24 cellular contexts compared by ENCODE assay signal in genomic region chr1:1312450-1313314, GRCh38. TPM values are rescaled to one million over a fixed set of nuclear protein-coding genes. Genes with fewer than 3 reads are reported as not detected.
DNase-seq lines count a peak whose midpoint lies in the region; ATAC-seq, FAIRE-seq and TF ChIP-seq lines count a peak whose summit lies in the region.
"Had no signal": no experiment of that assay in that cellular context is flagged by ENCODE, and none has a peak within 500 bp of the region (broad histone marks: within the 10 kb centered on the region; RNA-seq: fewer than 3 reads in every experiment).

No MANE protein-coding gene starts in this region.

- no peak overlapping the region for H3K4me2 ChIP-seq in HepG2 (ENCODE audit: low read depth, low read length)
- no peak overlapping the region for H3K4me2 ChIP-seq in HCT116 (ENCODE audit: low read length)
- no peak overlapping the region for H3K4me2 ChIP-seq in hepatocyte

- TF ChIP-seq RAD21 in HepG2 (CRISPR knock-in tag; IDR thresholded peaks at IDR 0.05), result no peak
- no peak for TF ChIP-seq RAD21 in HCT116 (IDR thresholded peaks at IDR 0.05; ENCODE audit: low read depth)

- H3K27ac Mint-ChIP-seq in WTC11, result no peak overlapping the region; the same call in 1 of the 2 replicates
- peak overlapping the region; percentile 64 for H3K27ac Mint-ChIP-seq in stimulated activated effector memory CD8-positive, alpha-beta T cell treated with anti-CD3 and anti-CD28 coated beads, Interleukin-12 subunit alpha, Interleukin-12 subunit beta, amount 100 ng/mL, for 72 hours
- H3K27ac Mint-ChIP-seq: B cell, CD14-positive monocyte had no signal

- ATAC-seq in HepG2, result no peak
- no peak for ATAC-seq in right lobe of liver
- ATAC-seq in HCT116, result no peak
- ATAC-seq in WTC11, result no peak
- no peak for ATAC-seq in stimulated activated effector memory CD8-positive, alpha-beta T cell treated with anti-CD3 and anti-CD28 coated beads, Interleukin-12 subunit alpha, Interleukin-12 subunit beta, amount 100 ng/mL, for 72 hours
- no peak for ATAC-seq in GM18868 (IDR thresholded peaks at IDR 0.05; ENCODE audit: unreplicated experiment)
- ATAC-seq: Right ventricle myocardium inferior had no signal

- no peaks in the 10 kb centered on the region for H3K9me2 ChIP-seq in HCT116 (ENCODE audit: insufficient read depth)
- H3K9me2 ChIP-seq in hepatocyte (replicated peaks; ENCODE audit: insufficient read depth), result no peaks in the 10 kb centered on the region

- in situ Hi-C loops in HepG2 (cut with HindIII; ENCODE audit: extremely low pct_ligation_motif_present, low pct_unique_long_range_greater_than_20kb), result no loop called here

- TF ChIP-seq EP300 in HepG2 (IDR thresholded peaks at IDR 0.05; ENCODE audit: low read depth in 2 of 2, low read length in 2 of 2) (no peak), HepG2 (CRISPR knock-in tag; IDR thresholded peaks at IDR 0.05; ENCODE audit: borderline replicate concordance) (no peak)

- H3K9ac ChIP-seq in HepG2 (ENCODE audit: insufficient read depth, low read depth, low read length) (no peak overlapping the region), HCT116 (ENCODE audit: low read length) (no peak overlapping the region)
- H3K9ac ChIP-seq: GM23248 had no signal

- no peaks in the 10 kb centered on the region for H3K9me3 Mint-ChIP-seq in WTC11
- H3K9me3 Mint-ChIP-seq in stimulated activated effector memory CD8-positive, alpha-beta T cell treated with anti-CD3 and anti-CD28 coated beads, Interleukin-12 subunit alpha, Interleukin-12 subunit beta, amount 100 ng/mL, for 72 hours, result no peaks in the 10 kb centered on the region
- H3K9me3 Mint-ChIP-seq: CD14-positive monocyte had no signal

- H3K4me1 ChIP-seq in HepG2 (ENCODE audit: insufficient read depth, low read length) (peaks cover 20% of the 10 kb centered on the region), right lobe of liver (peaks cover 0 to 9% (median 3%) of the 10 kb centered on the region in 4 donors), HCT116 (ENCODE audit: control insufficient read depth in 1 of 2, insufficient read depth in 2 of 2, low read length in 2 of 2) (peaks cover 11 to 32% of the 10 kb centered on the region in 2 experiments), hepatocyte (ENCODE audit: insufficient read depth) (peaks cover 12% of the 10 kb centered on the region)
- H3K4me1 ChIP-seq in effector memory CD4-positive, alpha-beta T cell (ENCODE audit: control insufficient read depth, insufficient read depth, low read length, poor library complexity, severe bottlenecking), result peaks cover 7% of the 10 kb centered on the region

- no peak for DNase-seq in HepG2 (ENCODE audit: low spot score)
- DNase-seq in right lobe of liver, result no peak
- no peak for DNase-seq in HCT116 (ENCODE audit: low read depth, low spot score)
- DNase-seq in WTC11 (ENCODE audit: low spot score), result no peak
- no peak for DNase-seq in stimulated activated effector memory CD8-positive, alpha-beta T cell treated with anti-CD3 and anti-CD28 coated beads, Interleukin-12 subunit alpha, Interleukin-12 subunit beta, amount 100 ng/mL, for 72 hours (ENCODE audit: low spot score in 2 of 2)
- DNase-seq in effector memory CD4-positive, alpha-beta T cell, result no peak
- DNase-seq in hepatocyte (ENCODE audit: low spot score), result no peak
- DNase-seq: DMS 273 treated with DMSO at 0.1 percent for 48 hours, DMS79 treated with DMSO at 0.1 percent for 48 hours, GM23248, HCEC 1CT, NCI-H1694, NCI-H2081 treated with DMSO at 0.1 percent for 48 hours, NCI-H2171 treated with DMSO at 0.1 percent for 48 hours, NCI-H524 treated with DMSO at 0.1 percent for 48 hours, NCI-H82 had no signal

- peaks cover 16% of the 10 kb centered on the region for H3K36me3 Mint-ChIP-seq in WTC11
- peaks cover 69% of the 10 kb centered on the region for H3K36me3 Mint-ChIP-seq in stimulated activated effector memory CD8-positive, alpha-beta T cell treated with anti-CD3 and anti-CD28 coated beads, Interleukin-12 subunit alpha, Interleukin-12 subunit beta, amount 100 ng/mL, for 72 hours

- H3K4me3 ChIP-seq in HepG2 (replicated peaks in 1 of 3; ENCODE audit: insufficient read depth in 1 of 3, low read depth in 2 of 3, low read length in 3 of 3), result no peak overlapping the region
- no peak overlapping the region for H3K4me3 ChIP-seq in right lobe of liver
- H3K4me3 ChIP-seq in HCT116 (replicated peaks in 1 of 2; ENCODE audit: low read depth in 1 of 2, low read length in 2 of 2), result no peak overlapping the region
- H3K4me3 ChIP-seq in effector memory CD4-positive, alpha-beta T cell (ENCODE audit: insufficient read depth, low read depth, low read length, poor library complexity, severe bottlenecking), result no peak overlapping the region
- H3K4me3 ChIP-seq in hepatocyte, result no peak overlapping the region
- H3K4me3 ChIP-seq: GM23248, SJSA1 had no signal

- FAIRE-seq in HepG2 (lab: Jason Lieb, UNC), result no peak
- FAIRE-seq: A204.1, RCC 7860 had no signal

- CTCF ChIA-PET in HepG2 (lab: Yijun Ruan, JAX; ENCODE audit: low intra/inter-chr PET ratio, low total read pairs) (no interaction called here), HCT116 (lab: Charles Lee) (no interaction called here), WTC11 (lab: Charles Lee) (interaction anchor here (1.4 kb wide), 1 partner anchor 21 kb away, joined by 5 read pairs; no protein-coding TSS in a partner anchor)

- TF ChIP-seq CTCF in HepG2 (CRISPR knock-in tag; IDR thresholded peaks at IDR 0.05) (no peak), right lobe of liver (IDR thresholded peaks at IDR 0.05) (no peak), HCT116 (IDR thresholded peaks at IDR 0.05 in 2 of 3, conservative IDR thresholded peaks at IDR 0.05 in 1 of 3; ENCODE audit: borderline replicate concordance in 1 of 3, insufficient read depth in 1 of 3, low read depth in 2 of 3, low read length in 2 of 3) (no peak), WTC11 (IDR thresholded peaks at IDR 0.05) (no peak), hepatocyte (IDR thresholded peaks at IDR 0.05; ENCODE audit: poor library complexity) (no peak)

- RAD21 ChIA-PET in HCT116 (lab: Charles Lee; ENCODE audit: low non-redundant PET in 1 of 2, low total read pairs in 2 of 2, uncharacterized antibody in 2 of 2, unreplicated experiment in 2 of 2), result no interaction called here

- no peak overlapping the region for H2AFZ ChIP-seq in HepG2 (ENCODE audit: low read length)
- H2AFZ ChIP-seq in HCT116 (ENCODE audit: low read depth, low read length, poor library complexity, severe bottlenecking), result no peak overlapping the region
- H2AFZ ChIP-seq in hepatocyte, result no peak overlapping the region
- H2AFZ ChIP-seq: GM23248 had no signal

- 96% methylated on average over 30 of the region's 49 CpGs for WGBS in HepG2 (ENCODE audit: low lambda C conversion rate)
- WGBS in right lobe of liver (ENCODE audit: insufficient coverage, low coverage, low lambda C conversion rate, missing lambda C conversion rate), result 82% methylated on average over 5 of the region's 49 CpGs
- WGBS in hepatocyte (ENCODE audit: low lambda C conversion rate, missing lambda C conversion rate), result 97% methylated on average over 44 of the region's 49 CpGs

- POLR2A ChIA-PET in HepG2 (lab: Yijun Ruan, JAX), result no interaction called here
- POLR2A ChIA-PET in HCT116 (lab: Charles Lee), result no interaction called here
- POLR2A ChIA-PET in WTC11 (lab: Charles Lee), result no interaction called here

- H3K79me2 ChIP-seq in HepG2 (ENCODE audit: insufficient read depth, low read length), result peaks cover 2% of the 10 kb centered on the region
- peaks cover 79% of the 10 kb centered on the region for H3K79me2 ChIP-seq in HCT116 (ENCODE audit: insufficient read depth, low read length)
- peaks cover 40% of the 10 kb centered on the region for H3K79me2 ChIP-seq in hepatocyte

- H4K20me1 ChIP-seq in HepG2 (ENCODE audit: insufficient read depth, low read length) (no peaks in the 10 kb centered on the region), HCT116 (ENCODE audit: insufficient read depth) (peaks cover 3% of the 10 kb centered on the region; the same call in 1 of the 2 replicates), hepatocyte (ENCODE audit: insufficient read depth, poor library complexity, severe bottlenecking) (peaks cover 4% of the 10 kb centered on the region)

- intact Hi-C loops in HepG2 (cut with micrococcal nuclease; ENCODE audit: unreplicated experiment), result no loop called here
- intact Hi-C loops in right lobe of liver (cut with DNase I), result no loop called here
- intact Hi-C loops in HCT116 (cut with micrococcal nuclease), result no loop called here

- peaks cover 15% of the 10 kb centered on the region for H3K4me1 Mint-ChIP-seq in WTC11
- H3K4me1 Mint-ChIP-seq in stimulated activated effector memory CD8-positive, alpha-beta T cell treated with anti-CD3 and anti-CD28 coated beads, Interleukin-12 subunit alpha, Interleukin-12 subunit beta, amount 100 ng/mL, for 72 hours, result peaks cover 10% of the 10 kb centered on the region

- H3K36me3 ChIP-seq in HepG2 (replicated peaks in 1 of 2; ENCODE audit: control insufficient read depth in 1 of 2, insufficient read depth in 2 of 2, low read length in 2 of 2) (peaks cover 16 to 49% of the 10 kb centered on the region in 2 experiments; a peak in 4 of 5 replicates), right lobe of liver (peaks cover 0 to 44% (median 10%) of the 10 kb centered on the region in 4 donors), HCT116 (ENCODE audit: control insufficient read depth in 1 of 2, insufficient read depth in 2 of 2, low read length in 2 of 2) (peaks cover 19 to 39% of the 10 kb centered on the region in 2 experiments), hepatocyte (replicated peaks; ENCODE audit: insufficient read depth, low read depth) (no peaks in the 10 kb centered on the region)
- H3K36me3 ChIP-seq in effector memory CD4-positive, alpha-beta T cell (ENCODE audit: control insufficient read depth, insufficient read depth, low read length), result peaks cover 44% of the 10 kb centered on the region

- BruUV-seq in HepG2 (replicated peaks; lab: Mats Ljungman, UMichigan), result TSS peak; percentile 41
- no TSS peak for BruUV-seq in HCT116 (replicated peaks; lab: Mats Ljungman, UMichigan)

- no peaks in the 10 kb centered on the region for H3K27me3 ChIP-seq in HepG2 (ENCODE audit: control insufficient read depth in 1 of 2, insufficient read depth in 2 of 2, low read length in 2 of 2)
- no peaks in the 10 kb centered on the region for H3K27me3 ChIP-seq in right lobe of liver
- H3K27me3 ChIP-seq in HCT116 (ENCODE audit: insufficient read depth, low read length), result no peaks in the 10 kb centered on the region
- H3K27me3 ChIP-seq in effector memory CD4-positive, alpha-beta T cell (replicated peaks; ENCODE audit: control insufficient read depth, insufficient read depth, low read length, poor library complexity, severe bottlenecking), result no peaks in the 10 kb centered on the region
- no peaks in the 10 kb centered on the region for H3K27me3 ChIP-seq in hepatocyte
- H3K27me3 ChIP-seq: SJSA1 had no signal

- H3K27ac ChIP-seq in HepG2 (ENCODE audit: extremely low read length, insufficient read depth, low read length), result no peak overlapping the region
- H3K27ac ChIP-seq in right lobe of liver, result no peak overlapping the region
- H3K27ac ChIP-seq in HCT116 (ENCODE audit: low read depth, low read length), result peak overlapping the region; percentile 29; the same call in 1 of the 2 replicates
- no peak overlapping the region for H3K27ac ChIP-seq in effector memory CD4-positive, alpha-beta T cell (ENCODE audit: insufficient read depth, low read length, poor library complexity, severe bottlenecking)
- no peak overlapping the region for H3K27ac ChIP-seq in hepatocyte
- H3K27ac ChIP-seq: GM23248, SJSA1 had no signal

- H3K9me3 ChIP-seq in HepG2 (ENCODE audit: low read length) (no peaks in the 10 kb centered on the region), right lobe of liver (no peaks in the 10 kb centered on the region), HCT116 (ENCODE audit: control insufficient read depth in 1 of 2, insufficient read depth in 1 of 2, low read depth in 1 of 2, low read length in 2 of 2) (no peaks in the 10 kb centered on the region), hepatocyte (ENCODE audit: low read depth) (no peaks in the 10 kb centered on the region)
- no peaks in the 10 kb centered on the region for H3K9me3 ChIP-seq in effector memory CD4-positive, alpha-beta T cell (ENCODE audit: control insufficient read depth, low read length)
- H3K9me3 ChIP-seq: SJSA1 had no signal

- TF ChIP-seq POLR2A in HepG2 (IDR thresholded peaks at IDR 0.05; ENCODE audit: insufficient read depth in 1 of 2, low read depth in 2 of 2, low read length in 2 of 2) (no peak), right lobe of liver (IDR thresholded peaks at IDR 0.05) (no peak), HCT116 (IDR thresholded peaks at IDR 0.05; ENCODE audit: borderline replicate concordance, extremely low read depth, insufficient read depth, insufficient read length) (no peak)

- H3K4me3 Mint-ChIP-seq in WTC11, result no peak overlapping the region
- no peak overlapping the region for H3K4me3 Mint-ChIP-seq in stimulated activated effector memory CD8-positive, alpha-beta T cell treated with anti-CD3 and anti-CD28 coated beads, Interleukin-12 subunit alpha, Interleukin-12 subunit beta, amount 100 ng/mL, for 72 hours
- H3K4me3 Mint-ChIP-seq: B cell, CD14-positive monocyte had no signal

- H3K27me3 Mint-ChIP-seq in WTC11 (ENCODE audit: low read depth), result no peaks in the 10 kb centered on the region
- H3K27me3 Mint-ChIP-seq: B cell had no signal

RNA-seq across cellular contexts. Expression of gene PUSL1, which starts 4.3 kb away (rescaled TPM):
- total RNA-seq in HepG2 (2016; rRNA removed; fragmentation: Illumina TruSeq; extraction: Trizol) (21.7 and 22.2 TPM in 2 replicates), right lobe of liver (10 to 100 TPM in 2 of 6 experiments, 1 to 10 TPM in 4; 5.6 to 21.6 (median 8.4) TPM), HCT116 (2021; ENCODE audit: unreplicated experiment) (47.2 TPM), WTC11 (2021) (42.5 to 51.5 TPM (median 43.6 TPM) in 3 replicates), hepatocyte (27.7 and 36.2 TPM in 2 replicates)
- 24.8 and 28.1 TPM in 2 replicates for total RNA-seq in HepG2 (2016; cell fraction: cytosol; rRNA removed; fragmentation: Illumina TruSeq; extraction: Trizol; ENCODE audit: low read depth)
- 20.1 and 22.6 TPM in 2 replicates for total RNA-seq in HepG2 (2016; cell fraction: insoluble cytoplasmic fraction; rRNA removed; fragmentation: Illumina TruSeq; extraction: Trizol)
- total RNA-seq in HepG2 (2016; cell fraction: membrane; rRNA removed; fragmentation: Illumina TruSeq; extraction: Trizol), result 31.7 and 36.4 TPM in 2 replicates
- 11.4 and 12.3 TPM in 2 replicates for total RNA-seq in HepG2 (2016; cell fraction: nucleus; rRNA removed; fragmentation: Illumina TruSeq; extraction: Trizol)
- polyA plus RNA-seq in HepG2 (2011; rRNA removed) (8.3 and 9.8 TPM in 2 replicates), hepatocyte (27.4 and 37.2 TPM in 2 replicates)
- 7.8 and 16.6 TPM in 2 replicates for polyA plus RNA-seq in HepG2 (2011; cell fraction: cytosol; rRNA removed)
- 25.8 and 26.1 TPM in 2 replicates for polyA plus RNA-seq in HepG2 (2011; cell fraction: nucleus; rRNA removed)
- polyA plus RNA-seq in HepG2 (2012), result 3.8 and 6.3 TPM in 2 replicates
- polyA plus RNA-seq in HepG2 (2016; cell fraction: cytosol; fragmentation: Illumina TruSeq; extraction: Trizol; ENCODE audit: low read depth), result 31.1 and 33.4 TPM in 2 replicates
- polyA plus RNA-seq in HepG2 (2016; cell fraction: insoluble cytoplasmic fraction; fragmentation: Illumina TruSeq; extraction: Trizol; ENCODE audit: low read depth), result 23.1 and 24.5 TPM in 2 replicates
- 29.1 and 32.2 TPM in 2 replicates for polyA plus RNA-seq in HepG2 (2016; cell fraction: membrane; fragmentation: Illumina TruSeq; extraction: Trizol; ENCODE audit: low read depth)
- polyA plus RNA-seq in HepG2 (2016; cell fraction: nucleus; fragmentation: Illumina TruSeq; extraction: Trizol; ENCODE audit: insufficient read depth, low read depth), result 20.2 and 22.1 TPM in 2 replicates
- 13.5 and 21.4 TPM in 2 replicates for polyA minus RNA-seq in HepG2 (2011; rRNA and poly(A)+ RNA removed; ENCODE audit: low replicate concordance)
- 5.6 and 5.9 TPM in 2 replicates for polyA minus RNA-seq in HepG2 (2011; cell fraction: cytosol; rRNA and poly(A)+ RNA removed)
- polyA minus RNA-seq in HepG2 (2011; cell fraction: nucleus; rRNA and poly(A)+ RNA removed), result 6.5 and 9.0 TPM in 2 replicates
- 29.8 and 33.2 TPM in 2 replicates for polyA plus RNA-seq in HCT116 (2012)

RNA-seq across cellular contexts. Expression of gene ACAP3, which starts 5.0 kb away (rescaled TPM):
- total RNA-seq in HepG2 (2016; rRNA removed; fragmentation: Illumina TruSeq; extraction: Trizol), result 16.4 and 29.4 TPM in 2 replicates
- 10.4 and 10.9 TPM in 2 replicates for total RNA-seq in HepG2 (2016; cell fraction: cytosol; rRNA removed; fragmentation: Illumina TruSeq; extraction: Trizol; ENCODE audit: low read depth)
- 13.5 and 33.2 TPM in 2 replicates for total RNA-seq in HepG2 (2016; cell fraction: insoluble cytoplasmic fraction; rRNA removed; fragmentation: Illumina TruSeq; extraction: Trizol)
- 10.5 and 11.3 TPM in 2 replicates for total RNA-seq in HepG2 (2016; cell fraction: membrane; rRNA removed; fragmentation: Illumina TruSeq; extraction: Trizol)
- 35.1 and 37.0 TPM in 2 replicates for total RNA-seq in HepG2 (2016; cell fraction: nucleus; rRNA removed; fragmentation: Illumina TruSeq; extraction: Trizol)
- 50.8 and 56.3 TPM in 2 replicates for polyA plus RNA-seq in HepG2 (2011; rRNA removed)
- polyA plus RNA-seq in HepG2 (2011; cell fraction: cytosol; rRNA removed), result 13.0 and 18.3 TPM in 2 replicates
- polyA plus RNA-seq in HepG2 (2011; cell fraction: nucleus; rRNA removed), result 917 and 1,082 TPM in 2 replicates
- 32.6 and 50.5 TPM in 2 replicates for polyA plus RNA-seq in HepG2 (2012)
- polyA plus RNA-seq in HepG2 (2016; cell fraction: cytosol; fragmentation: Illumina TruSeq; extraction: Trizol; ENCODE audit: low read depth), result 2.3 and 2.4 TPM in 2 replicates
- polyA plus RNA-seq in HepG2 (2016; cell fraction: insoluble cytoplasmic fraction; fragmentation: Illumina TruSeq; extraction: Trizol; ENCODE audit: low read depth), result 11.7 and 14.4 TPM in 2 replicates
- 6.7 and 8.0 TPM in 2 replicates for polyA plus RNA-seq in HepG2 (2016; cell fraction: membrane; fragmentation: Illumina TruSeq; extraction: Trizol; ENCODE audit: low read depth)
- 144 and 162 TPM in 2 replicates for polyA plus RNA-seq in HepG2 (2016; cell fraction: nucleus; fragmentation: Illumina TruSeq; extraction: Trizol; ENCODE audit: insufficient read depth, low read depth)
- polyA minus RNA-seq in HepG2 (2011; rRNA and poly(A)+ RNA removed; ENCODE audit: low replicate concordance), result 19.2 and 70.6 TPM in 2 replicates
- polyA minus RNA-seq in HepG2 (2011; cell fraction: cytosol; rRNA and poly(A)+ RNA removed), result 16.2 and 18.0 TPM in 2 replicates
- polyA minus RNA-seq in HepG2 (2011; cell fraction: nucleus; rRNA and poly(A)+ RNA removed), result 47.0 and 52.1 TPM in 2 replicates
- total RNA-seq in right lobe of liver, result 10 to 100 TPM; 20.1 to 28.0 (median 22.0) TPM
- total RNA-seq in HCT116 (2021; ENCODE audit: unreplicated experiment), result 38.8 TPM
- polyA plus RNA-seq in HCT116 (2012), result 28.8 and 32.5 TPM in 2 replicates
- total RNA-seq in WTC11 (2021), result 25.1 to 42.2 TPM (median 30.7 TPM) in 3 replicates
- total RNA-seq in hepatocyte, result 50.9 and 56.0 TPM in 2 replicates
- polyA plus RNA-seq in hepatocyte, result 87.1 and 108 TPM in 2 replicates

RNA-seq across cellular contexts. Expression of gene INTS11, which starts 11.8 kb away (rescaled TPM):
- total RNA-seq in HepG2 (2016; rRNA removed; fragmentation: Illumina TruSeq; extraction: Trizol) (46.4 and 52.8 TPM in 2 replicates), right lobe of liver (10 to 100 TPM; 35.1 to 52.4 (median 43.5) TPM), HCT116 (2021; ENCODE audit: unreplicated experiment) (161 TPM), WTC11 (2021) (144 to 170 TPM (median 160 TPM) in 3 replicates), hepatocyte (72.1 and 80.6 TPM in 2 replicates)
- 23.1 and 23.4 TPM in 2 replicates for total RNA-seq in HepG2 (2016; cell fraction: cytosol; rRNA removed; fragmentation: Illumina TruSeq; extraction: Trizol; ENCODE audit: low read depth)
- total RNA-seq in HepG2 (2016; cell fraction: insoluble cytoplasmic fraction; rRNA removed; fragmentation: Illumina TruSeq; extraction: Trizol), result 37.6 and 53.6 TPM in 2 replicates
- 22.1 and 22.9 TPM in 2 replicates for total RNA-seq in HepG2 (2016; cell fraction: membrane; rRNA removed; fragmentation: Illumina TruSeq; extraction: Trizol)
- total RNA-seq in HepG2 (2016; cell fraction: nucleus; rRNA removed; fragmentation: Illumina TruSeq; extraction: Trizol), result 43.7 and 54.4 TPM in 2 replicates
- polyA plus RNA-seq in HepG2 (2011; rRNA removed) (94.8 and 104 TPM in 2 replicates), hepatocyte (73.7 and 80.4 TPM in 2 replicates)
- 80.0 and 107 TPM in 2 replicates for polyA plus RNA-seq in HepG2 (2011; cell fraction: cytosol; rRNA removed)
- 412 and 553 TPM in 2 replicates for polyA plus RNA-seq in HepG2 (2011; cell fraction: nucleus; rRNA removed)
- 69.0 and 86.1 TPM in 2 replicates for polyA plus RNA-seq in HepG2 (2012)
- 11.0 and 11.1 TPM in 2 replicates for polyA plus RNA-seq in HepG2 (2016; cell fraction: cytosol; fragmentation: Illumina TruSeq; extraction: Trizol; ENCODE audit: low read depth)
- polyA plus RNA-seq in HepG2 (2016; cell fraction: insoluble cytoplasmic fraction; fragmentation: Illumina TruSeq; extraction: Trizol; ENCODE audit: low read depth), result 38.3 and 53.4 TPM in 2 replicates
- polyA plus RNA-seq in HepG2 (2016; cell fraction: membrane; fragmentation: Illumina TruSeq; extraction: Trizol; ENCODE audit: low read depth), result 14.8 and 15.0 TPM in 2 replicates
- polyA plus RNA-seq in HepG2 (2016; cell fraction: nucleus; fragmentation: Illumina TruSeq; extraction: Trizol; ENCODE audit: insufficient read depth, low read depth), result 173 and 181 TPM in 2 replicates
- 120 and 176 TPM in 2 replicates for polyA minus RNA-seq in HepG2 (2011; rRNA and poly(A)+ RNA removed; ENCODE audit: low replicate concordance)
- 37.5 and 38.1 TPM in 2 replicates for polyA minus RNA-seq in HepG2 (2011; cell fraction: cytosol; rRNA and poly(A)+ RNA removed)
- 64.4 and 69.0 TPM in 2 replicates for polyA minus RNA-seq in HepG2 (2011; cell fraction: nucleus; rRNA and poly(A)+ RNA removed)
- polyA plus RNA-seq in HCT116 (2012), result 161 and 165 TPM in 2 replicates

RNA-seq across cellular contexts. Expression of gene CPTP, which starts 11.9 kb away (rescaled TPM):
- 7.2 and 9.3 TPM in 2 replicates for total RNA-seq in HepG2 (2016; rRNA removed; fragmentation: Illumina TruSeq; extraction: Trizol)
- 6.9 and 8.7 TPM in 2 replicates for total RNA-seq in HepG2 (2016; cell fraction: cytosol; rRNA removed; fragmentation: Illumina TruSeq; extraction: Trizol; ENCODE audit: low read depth)
- total RNA-seq in HepG2 (2016; cell fraction: insoluble cytoplasmic fraction; rRNA removed; fragmentation: Illumina TruSeq; extraction: Trizol), result 6.2 and 9.8 TPM in 2 replicates
- 15.1 and 19.3 TPM in 2 replicates for total RNA-seq in HepG2 (2016; cell fraction: membrane; rRNA removed; fragmentation: Illumina TruSeq; extraction: Trizol)
- 7.2 and 8.0 TPM in 2 replicates for total RNA-seq in HepG2 (2016; cell fraction: nucleus; rRNA removed; fragmentation: Illumina TruSeq; extraction: Trizol)
- polyA plus RNA-seq in HepG2 (2011; rRNA removed), result 5.5 and 8.0 TPM in 2 replicates
- 7.7 and 13.2 TPM in 2 replicates for polyA plus RNA-seq in HepG2 (2011; cell fraction: cytosol; rRNA removed)
- polyA plus RNA-seq in HepG2 (2011; cell fraction: nucleus; rRNA removed), result 11.5 and 12.6 TPM in 2 replicates
- 7.1 and 9.6 TPM in 2 replicates for polyA plus RNA-seq in HepG2 (2012)
- 12.5 and 15.0 TPM in 2 replicates for polyA plus RNA-seq in HepG2 (2016; cell fraction: cytosol; fragmentation: Illumina TruSeq; extraction: Trizol; ENCODE audit: low read depth)
- polyA plus RNA-seq in HepG2 (2016; cell fraction: insoluble cytoplasmic fraction; fragmentation: Illumina TruSeq; extraction: Trizol; ENCODE audit: low read depth), result 13.9 and 15.2 TPM in 2 replicates
- polyA plus RNA-seq in HepG2 (2016; cell fraction: membrane; fragmentation: Illumina TruSeq; extraction: Trizol; ENCODE audit: low read depth), result 23.5 and 26.0 TPM in 2 replicates
- 16.7 and 16.9 TPM in 2 replicates for polyA plus RNA-seq in HepG2 (2016; cell fraction: nucleus; fragmentation: Illumina TruSeq; extraction: Trizol; ENCODE audit: insufficient read depth, low read depth)
- 9.3 and 18.2 TPM in 2 replicates for polyA minus RNA-seq in HepG2 (2011; rRNA and poly(A)+ RNA removed; ENCODE audit: low replicate concordance)
- polyA minus RNA-seq in HepG2 (2011; cell fraction: cytosol; rRNA and poly(A)+ RNA removed), result 13.4 and 15.4 TPM in 2 replicates
- polyA minus RNA-seq in HepG2 (2011; cell fraction: nucleus; rRNA and poly(A)+ RNA removed), result 9.8 and 11.6 TPM in 2 replicates
- 10 to 100 TPM; 26.9 to 57.7 (median 33.1) TPM for total RNA-seq in right lobe of liver
- total RNA-seq in HCT116 (2021; ENCODE audit: unreplicated experiment), result 16.3 TPM
- polyA plus RNA-seq in HCT116 (2012), result 11.2 and 13.9 TPM in 2 replicates
- 10.3 to 14.4 TPM (median 12.3 TPM) in 3 replicates for total RNA-seq in WTC11 (2021)
- total RNA-seq in hepatocyte, result 12.8 and 22.9 TPM in 2 replicates
- 43.2 and 45.6 TPM in 2 replicates for polyA plus RNA-seq in hepatocyte

RNA-seq across cellular contexts. Expression of gene TAS1R3, which starts 18.4 kb away (rescaled TPM):
- total RNA-seq in HepG2 (2016; rRNA removed; fragmentation: Illumina TruSeq; extraction: Trizol) (0.15 TPM in 1 of 2 replicates, not detected in the other), right lobe of liver (1 to 10 TPM in 2 of 6 experiments, under 1 TPM in 4; 0.10 to 2.7 (median 0.33) TPM), HCT116 (2021; ENCODE audit: unreplicated experiment) (0.07 TPM), WTC11 (2021) (0.18 to 0.22 TPM (median 0.21 TPM) in 3 replicates), hepatocyte (0.17 TPM in 1 of 2 replicates, not detected in the other)
- not detected in 2 replicates for total RNA-seq in HepG2 (2016; cell fraction: cytosol; rRNA removed; fragmentation: Illumina TruSeq; extraction: Trizol; ENCODE audit: low read depth)
- total RNA-seq in HepG2 (2016; cell fraction: insoluble cytoplasmic fraction; rRNA removed; fragmentation: Illumina TruSeq; extraction: Trizol), result 0.13 TPM in 1 of 2 replicates, not detected in the other
- total RNA-seq in HepG2 (2016; cell fraction: membrane; rRNA removed; fragmentation: Illumina TruSeq; extraction: Trizol), result not detected in 2 replicates
- 0.12 and 0.25 TPM in 2 replicates for total RNA-seq in HepG2 (2016; cell fraction: nucleus; rRNA removed; fragmentation: Illumina TruSeq; extraction: Trizol)
- polyA plus RNA-seq in HepG2 (2011; rRNA removed) (0.13 and 0.20 TPM in 2 replicates), hepatocyte (0.42 and 1.0 TPM in 2 replicates)
- polyA plus RNA-seq in HepG2 (2011; cell fraction: cytosol; rRNA removed), result 0.13 and 0.21 TPM in 2 replicates
- 1.5 and 2.4 TPM in 2 replicates for polyA plus RNA-seq in HepG2 (2011; cell fraction: nucleus; rRNA removed)
- 0.17 TPM in 2 replicates for polyA plus RNA-seq in HepG2 (2012)
- not detected in 2 replicates for polyA plus RNA-seq in HepG2 (2016; cell fraction: cytosol; fragmentation: Illumina TruSeq; extraction: Trizol; ENCODE audit: low read depth)
- not detected in 2 replicates for polyA plus RNA-seq in HepG2 (2016; cell fraction: insoluble cytoplasmic fraction; fragmentation: Illumina TruSeq; extraction: Trizol; ENCODE audit: low read depth)
- polyA plus RNA-seq in HepG2 (2016; cell fraction: membrane; fragmentation: Illumina TruSeq; extraction: Trizol; ENCODE audit: low read depth), result 0.07 TPM in 1 of 2 replicates, not detected in the other
- polyA plus RNA-seq in HepG2 (2016; cell fraction: nucleus; fragmentation: Illumina TruSeq; extraction: Trizol; ENCODE audit: insufficient read depth, low read depth), result 0.25 and 0.30 TPM in 2 replicates
- 1.2 TPM in 2 replicates for polyA minus RNA-seq in HepG2 (2011; rRNA and poly(A)+ RNA removed; ENCODE audit: low replicate concordance)
- polyA minus RNA-seq in HepG2 (2011; cell fraction: cytosol; rRNA and poly(A)+ RNA removed), result 0.20 and 0.26 TPM in 2 replicates
- 0.64 and 0.75 TPM in 2 replicates for polyA minus RNA-seq in HepG2 (2011; cell fraction: nucleus; rRNA and poly(A)+ RNA removed)
- polyA plus RNA-seq in HCT116 (2012), result 0.33 and 0.37 TPM in 2 replicates
- total RNA-seq: M059J had no signal
- polyA plus RNA-seq: CD14-positive monocyte, GM23248 had no signal

Comparison
In these comparisons a context has a peak if more than half of its experiments do, and no peak if none do; other contexts are left out.
1. Of the 50 proteins assayed by ChIP-seq in both HepG2 and WTC11: peak only in HepG2: none; only in WTC11: ZBTB43; in both: none; in neither: 49.